Comparison of ENCODE assay signal across 1 cellular context in the genomic region with DNA sequence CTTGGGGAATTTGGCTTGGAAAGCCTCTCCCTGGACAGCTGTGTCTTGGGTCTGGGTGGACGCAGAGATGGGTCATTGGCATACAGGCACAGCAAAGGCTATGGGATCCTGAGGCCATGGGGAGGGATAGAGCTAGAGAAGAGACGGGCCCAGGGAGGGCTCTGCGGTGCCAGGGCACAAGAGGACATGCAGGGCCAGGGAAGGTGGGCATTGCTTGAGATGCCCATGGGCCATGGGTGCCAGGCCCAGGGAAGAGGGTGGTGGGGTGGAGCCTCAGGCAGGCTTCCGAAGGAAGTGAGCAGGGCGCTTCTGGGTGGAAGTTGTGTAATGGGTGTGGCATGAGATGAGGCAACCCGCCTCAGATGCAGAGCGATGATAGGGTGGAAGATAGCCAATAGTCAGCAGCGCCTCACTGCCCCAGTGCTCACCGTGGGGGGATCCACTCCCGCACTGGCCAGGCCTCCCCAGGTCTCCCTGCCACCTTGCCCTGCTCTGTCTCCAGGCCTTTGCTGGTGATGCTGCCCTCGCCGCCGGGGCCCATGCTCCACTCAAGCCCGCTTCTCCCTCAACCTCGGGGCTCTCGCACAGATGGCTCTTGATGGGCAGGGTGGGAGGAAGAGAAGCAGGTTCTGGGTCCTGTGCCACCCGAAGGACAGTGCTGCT.
A peak's percentile ranks its signal among the peaks of the same experiment; 100 is the strongest.
TF ChIP-seq lines count a peak whose summit lies in the region.

No MANE protein-coding gene starts in this region.

TF ChIP-seq in K562, 482 proteins besides CTCF, POLR2A, EP300 and RAD21 (continued from another document and continues in another):
- no peak for TF ChIP-seq GABPB2 (CRISPR knock-in tag; conservative IDR thresholded peaks at IDR 0.05)
- peak; percentile 82 for TF ChIP-seq POLR2G (IDR thresholded peaks at IDR 0.05; ENCODE audit: low read depth, low read length)
- TF ChIP-seq, protein P1, sequence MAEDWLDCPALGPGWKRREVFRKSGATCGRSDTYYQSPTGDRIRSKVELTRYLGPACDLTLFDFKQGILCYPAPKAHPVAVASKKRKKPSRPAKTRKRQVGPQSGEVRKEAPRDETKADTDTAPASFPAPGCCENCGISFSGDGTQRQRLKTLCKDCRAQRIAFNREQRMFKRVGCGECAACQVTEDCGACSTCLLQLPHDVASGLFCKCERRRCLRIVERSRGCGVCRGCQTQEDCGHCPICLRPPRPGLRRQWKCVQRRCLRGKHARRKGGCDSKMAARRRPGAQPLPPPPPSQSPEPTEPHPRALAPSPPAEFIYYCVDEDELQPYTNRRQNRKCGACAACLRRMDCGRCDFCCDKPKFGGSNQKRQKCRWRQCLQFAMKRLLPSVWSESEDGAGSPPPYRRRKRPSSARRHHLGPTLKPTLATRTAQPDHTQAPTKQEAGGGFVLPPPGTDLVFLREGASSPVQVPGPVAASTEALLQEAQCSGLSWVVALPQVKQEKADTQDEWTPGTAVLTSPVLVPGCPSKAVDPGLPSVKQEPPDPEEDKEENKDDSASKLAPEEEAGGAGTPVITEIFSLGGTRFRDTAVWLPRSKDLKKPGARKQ (CRISPR knock-in tag; IDR thresholded peaks at IDR 0.05), result no peak
- no peak for TF ChIP-seq ADNP (tag; IDR thresholded peaks at IDR 0.05)
- TF ChIP-seq LARP7 (IDR thresholded peaks at IDR 0.05), result no peak
- no peak for TF ChIP-seq KHSRP (IDR thresholded peaks at IDR 0.05)
- peak; percentile 60; the same call in 1 of the 2 replicates for TF ChIP-seq MECOM (CRISPR knock-in tag; IDR thresholded peaks at IDR 0.05)
- TF ChIP-seq, protein P2, sequence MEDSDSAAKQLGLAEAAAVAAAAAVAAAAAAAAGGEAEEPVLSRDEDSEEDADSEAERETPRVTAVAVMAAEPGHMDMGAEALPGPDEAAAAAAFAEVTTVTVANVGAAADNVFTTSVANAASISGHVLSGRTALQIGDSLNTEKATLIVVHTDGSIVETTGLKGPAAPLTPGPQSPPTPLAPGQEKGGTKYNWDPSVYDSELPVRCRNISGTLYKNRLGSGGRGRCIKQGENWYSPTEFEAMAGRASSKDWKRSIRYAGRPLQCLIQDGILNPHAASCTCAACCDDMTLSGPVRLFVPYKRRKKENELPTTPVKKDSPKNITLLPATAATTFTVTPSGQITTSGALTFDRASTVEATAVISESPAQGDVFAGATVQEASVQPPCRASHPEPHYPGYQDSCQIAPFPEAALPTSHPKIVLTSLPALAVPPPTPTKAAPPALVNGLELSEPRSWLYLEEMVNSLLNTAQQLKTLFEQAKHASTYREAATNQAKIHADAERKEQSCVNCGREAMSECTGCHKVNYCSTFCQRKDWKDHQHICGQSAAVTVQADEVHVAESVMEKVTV (CRISPR knock-in tag; IDR thresholded peaks at IDR 0.05), result no peak
- TF ChIP-seq NCOR1 (IDR thresholded peaks at IDR 0.05), result no peak
- TF ChIP-seq, protein P3, sequence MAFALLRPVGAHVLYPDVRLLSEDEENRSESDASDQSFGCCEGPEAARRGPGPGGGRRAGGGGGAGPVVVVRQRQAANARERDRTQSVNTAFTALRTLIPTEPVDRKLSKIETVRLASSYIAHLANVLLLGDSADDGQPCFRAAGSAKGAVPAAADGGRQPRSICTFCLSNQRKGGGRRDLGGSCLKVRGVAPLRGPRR (CRISPR knock-in tag; IDR thresholded peaks at IDR 0.05), result no peak
- no peak for TF ChIP-seq ILK (tag; IDR thresholded peaks at IDR 0.05; ENCODE audit: borderline replicate concordance, low read depth)
- no peak for TF ChIP-seq E2F3 (CRISPR knock-in tag; IDR thresholded peaks at IDR 0.05)
- TF ChIP-seq ZNF707 (CRISPR knock-in tag; conservative IDR thresholded peaks at IDR 0.05), result no peak
- TF ChIP-seq CCNT2 (IDR thresholded peaks at IDR 0.05; ENCODE audit: borderline replicate concordance, extremely low read depth, insufficient read length, low read depth, low read length), result peak; percentile 51
- no peak for TF ChIP-seq CBX5 (IDR thresholded peaks at IDR 0.05; ENCODE audit: borderline replicate concordance, low read depth)
- TF ChIP-seq MEF2A (IDR thresholded peaks at IDR 0.05; ENCODE audit: control insufficient read depth, low read depth, low read length), result no peak
- peak; percentile 73 for TF ChIP-seq KLF1 (tag; IDR thresholded peaks at IDR 0.05)
- TF ChIP-seq, protein P4, sequence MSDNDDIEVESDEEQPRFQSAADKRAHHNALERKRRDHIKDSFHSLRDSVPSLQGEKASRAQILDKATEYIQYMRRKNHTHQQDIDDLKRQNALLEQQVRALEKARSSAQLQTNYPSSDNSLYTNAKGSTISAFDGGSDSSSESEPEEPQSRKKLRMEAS (CRISPR knock-in tag; IDR thresholded peaks at IDR 0.05), result no peak
- TF ChIP-seq ZFX (CRISPR knock-in tag; IDR thresholded peaks at IDR 0.05), result no peak
- TF ChIP-seq RCOR1 (IDR thresholded peaks at IDR 0.05; ENCODE audit: borderline replicate concordance in 1 of 2, low read depth in 2 of 2, low read length in 2 of 2), result peak in 1 of 2 experiments; percentile 30; a peak in 1 of 4 replicates
- no peak for TF ChIP-seq HMG20B (CRISPR knock-in tag; IDR thresholded peaks at IDR 0.05)
- peak; percentile 48; the same call in 1 of the 2 replicates for TF ChIP-seq HSF4 (CRISPR knock-in tag; IDR thresholded peaks at IDR 0.05; ENCODE audit: borderline replicate concordance)
- TF ChIP-seq, protein P5, sequence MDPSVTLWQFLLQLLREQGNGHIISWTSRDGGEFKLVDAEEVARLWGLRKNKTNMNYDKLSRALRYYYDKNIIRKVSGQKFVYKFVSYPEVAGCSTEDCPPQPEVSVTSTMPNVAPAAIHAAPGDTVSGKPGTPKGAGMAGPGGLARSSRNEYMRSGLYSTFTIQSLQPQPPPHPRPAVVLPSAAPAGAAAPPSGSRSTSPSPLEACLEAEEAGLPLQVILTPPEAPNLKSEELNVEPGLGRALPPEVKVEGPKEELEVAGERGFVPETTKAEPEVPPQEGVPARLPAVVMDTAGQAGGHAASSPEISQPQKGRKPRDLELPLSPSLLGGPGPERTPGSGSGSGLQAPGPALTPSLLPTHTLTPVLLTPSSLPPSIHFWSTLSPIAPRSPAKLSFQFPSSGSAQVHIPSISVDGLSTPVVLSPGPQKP (CRISPR knock-in tag; IDR thresholded peaks at IDR 0.05), result no peak
- TF ChIP-seq, protein P6, sequence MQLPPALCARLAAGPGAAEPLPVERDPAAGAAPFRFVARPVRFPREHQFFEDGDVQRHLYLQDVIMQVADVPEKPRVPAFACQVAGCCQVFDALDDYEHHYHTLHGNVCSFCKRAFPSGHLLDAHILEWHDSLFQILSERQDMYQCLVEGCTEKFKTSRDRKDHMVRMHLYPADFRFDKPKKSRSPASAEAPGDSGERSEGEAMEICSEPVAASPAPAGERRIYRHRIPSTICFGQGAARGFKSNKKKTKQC (CRISPR knock-in tag; IDR thresholded peaks at IDR 0.05), result no peak
- no peak for TF ChIP-seq FOXM1 (IDR thresholded peaks at IDR 0.05; ENCODE audit: low read depth)
- no peak for TF ChIP-seq FOXM1 (CRISPR knock-in tag; IDR thresholded peaks at IDR 0.05; ENCODE audit: low read depth)
- peak; percentile 46; the same call in 1 of the 2 replicates for TF ChIP-seq JUN (IDR thresholded peaks at IDR 0.05; ENCODE audit: borderline replicate concordance, low read depth, low read length)
- no peak for TF ChIP-seq JUN (CRISPR knock-in tag; IDR thresholded peaks at IDR 0.05; ENCODE audit: borderline replicate concordance)
- TF ChIP-seq, protein P7, sequence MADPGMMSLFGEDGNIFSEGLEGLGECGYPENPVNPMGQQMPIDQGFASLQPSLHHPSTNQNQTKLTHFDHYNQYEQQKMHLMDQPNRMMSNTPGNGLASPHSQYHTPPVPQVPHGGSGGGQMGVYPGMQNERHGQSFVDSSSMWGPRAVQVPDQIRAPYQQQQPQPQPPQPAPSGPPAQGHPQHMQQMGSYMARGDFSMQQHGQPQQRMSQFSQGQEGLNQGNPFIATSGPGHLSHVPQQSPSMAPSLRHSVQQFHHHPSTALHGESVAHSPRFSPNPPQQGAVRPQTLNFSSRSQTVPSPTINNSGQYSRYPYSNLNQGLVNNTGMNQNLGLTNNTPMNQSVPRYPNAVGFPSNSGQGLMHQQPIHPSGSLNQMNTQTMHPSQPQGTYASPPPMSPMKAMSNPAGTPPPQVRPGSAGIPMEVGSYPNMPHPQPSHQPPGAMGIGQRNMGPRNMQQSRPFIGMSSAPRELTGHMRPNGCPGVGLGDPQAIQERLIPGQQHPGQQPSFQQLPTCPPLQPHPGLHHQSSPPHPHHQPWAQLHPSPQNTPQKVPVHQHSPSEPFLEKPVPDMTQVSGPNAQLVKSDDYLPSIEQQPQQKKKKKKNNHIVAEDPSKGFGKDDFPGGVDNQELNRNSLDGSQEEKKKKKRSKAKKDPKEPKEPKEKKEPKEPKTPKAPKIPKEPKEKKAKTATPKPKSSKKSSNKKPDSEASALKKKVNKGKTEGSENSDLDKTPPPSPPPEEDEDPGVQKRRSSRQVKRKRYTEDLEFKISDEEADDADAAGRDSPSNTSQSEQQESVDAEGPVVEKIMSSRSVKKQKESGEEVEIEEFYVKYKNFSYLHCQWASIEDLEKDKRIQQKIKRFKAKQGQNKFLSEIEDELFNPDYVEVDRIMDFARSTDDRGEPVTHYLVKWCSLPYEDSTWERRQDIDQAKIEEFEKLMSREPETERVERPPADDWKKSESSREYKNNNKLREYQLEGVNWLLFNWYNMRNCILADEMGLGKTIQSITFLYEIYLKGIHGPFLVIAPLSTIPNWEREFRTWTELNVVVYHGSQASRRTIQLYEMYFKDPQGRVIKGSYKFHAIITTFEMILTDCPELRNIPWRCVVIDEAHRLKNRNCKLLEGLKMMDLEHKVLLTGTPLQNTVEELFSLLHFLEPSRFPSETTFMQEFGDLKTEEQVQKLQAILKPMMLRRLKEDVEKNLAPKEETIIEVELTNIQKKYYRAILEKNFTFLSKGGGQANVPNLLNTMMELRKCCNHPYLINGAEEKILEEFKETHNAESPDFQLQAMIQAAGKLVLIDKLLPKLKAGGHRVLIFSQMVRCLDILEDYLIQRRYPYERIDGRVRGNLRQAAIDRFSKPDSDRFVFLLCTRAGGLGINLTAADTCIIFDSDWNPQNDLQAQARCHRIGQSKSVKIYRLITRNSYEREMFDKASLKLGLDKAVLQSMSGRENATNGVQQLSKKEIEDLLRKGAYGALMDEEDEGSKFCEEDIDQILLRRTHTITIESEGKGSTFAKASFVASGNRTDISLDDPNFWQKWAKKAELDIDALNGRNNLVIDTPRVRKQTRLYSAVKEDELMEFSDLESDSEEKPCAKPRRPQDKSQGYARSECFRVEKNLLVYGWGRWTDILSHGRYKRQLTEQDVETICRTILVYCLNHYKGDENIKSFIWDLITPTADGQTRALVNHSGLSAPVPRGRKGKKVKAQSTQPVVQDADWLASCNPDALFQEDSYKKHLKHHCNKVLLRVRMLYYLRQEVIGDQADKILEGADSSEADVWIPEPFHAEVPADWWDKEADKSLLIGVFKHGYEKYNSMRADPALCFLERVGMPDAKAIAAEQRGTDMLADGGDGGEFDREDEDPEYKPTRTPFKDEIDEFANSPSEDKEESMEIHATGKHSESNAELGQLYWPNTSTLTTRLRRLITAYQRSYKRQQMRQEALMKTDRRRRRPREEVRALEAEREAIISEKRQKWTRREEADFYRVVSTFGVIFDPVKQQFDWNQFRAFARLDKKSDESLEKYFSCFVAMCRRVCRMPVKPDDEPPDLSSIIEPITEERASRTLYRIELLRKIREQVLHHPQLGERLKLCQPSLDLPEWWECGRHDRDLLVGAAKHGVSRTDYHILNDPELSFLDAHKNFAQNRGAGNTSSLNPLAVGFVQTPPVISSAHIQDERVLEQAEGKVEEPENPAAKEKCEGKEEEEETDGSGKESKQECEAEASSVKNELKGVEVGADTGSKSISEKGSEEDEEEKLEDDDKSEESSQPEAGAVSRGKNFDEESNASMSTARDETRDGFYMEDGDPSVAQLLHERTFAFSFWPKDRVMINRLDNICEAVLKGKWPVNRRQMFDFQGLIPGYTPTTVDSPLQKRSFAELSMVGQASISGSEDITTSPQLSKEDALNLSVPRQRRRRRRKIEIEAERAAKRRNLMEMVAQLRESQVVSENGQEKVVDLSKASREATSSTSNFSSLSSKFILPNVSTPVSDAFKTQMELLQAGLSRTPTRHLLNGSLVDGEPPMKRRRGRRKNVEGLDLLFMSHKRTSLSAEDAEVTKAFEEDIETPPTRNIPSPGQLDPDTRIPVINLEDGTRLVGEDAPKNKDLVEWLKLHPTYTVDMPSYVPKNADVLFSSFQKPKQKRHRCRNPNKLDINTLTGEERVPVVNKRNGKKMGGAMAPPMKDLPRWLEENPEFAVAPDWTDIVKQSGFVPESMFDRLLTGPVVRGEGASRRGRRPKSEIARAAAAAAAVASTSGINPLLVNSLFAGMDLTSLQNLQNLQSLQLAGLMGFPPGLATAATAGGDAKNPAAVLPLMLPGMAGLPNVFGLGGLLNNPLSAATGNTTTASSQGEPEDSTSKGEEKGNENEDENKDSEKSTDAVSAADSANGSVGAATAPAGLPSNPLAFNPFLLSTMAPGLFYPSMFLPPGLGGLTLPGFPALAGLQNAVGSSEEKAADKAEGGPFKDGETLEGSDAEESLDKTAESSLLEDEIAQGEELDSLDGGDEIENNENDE (IDR thresholded peaks at IDR 0.05; ENCODE audit: low read depth, low read length), result no peak
- no peak for TF ChIP-seq ZNF785 (CRISPR knock-in tag; IDR thresholded peaks at IDR 0.05)
- no peak for TF ChIP-seq RBM39 (optimal IDR thresholded peaks at IDR 0.05; ENCODE audit: low read depth, low read length)
- TF ChIP-seq, protein P8, sequence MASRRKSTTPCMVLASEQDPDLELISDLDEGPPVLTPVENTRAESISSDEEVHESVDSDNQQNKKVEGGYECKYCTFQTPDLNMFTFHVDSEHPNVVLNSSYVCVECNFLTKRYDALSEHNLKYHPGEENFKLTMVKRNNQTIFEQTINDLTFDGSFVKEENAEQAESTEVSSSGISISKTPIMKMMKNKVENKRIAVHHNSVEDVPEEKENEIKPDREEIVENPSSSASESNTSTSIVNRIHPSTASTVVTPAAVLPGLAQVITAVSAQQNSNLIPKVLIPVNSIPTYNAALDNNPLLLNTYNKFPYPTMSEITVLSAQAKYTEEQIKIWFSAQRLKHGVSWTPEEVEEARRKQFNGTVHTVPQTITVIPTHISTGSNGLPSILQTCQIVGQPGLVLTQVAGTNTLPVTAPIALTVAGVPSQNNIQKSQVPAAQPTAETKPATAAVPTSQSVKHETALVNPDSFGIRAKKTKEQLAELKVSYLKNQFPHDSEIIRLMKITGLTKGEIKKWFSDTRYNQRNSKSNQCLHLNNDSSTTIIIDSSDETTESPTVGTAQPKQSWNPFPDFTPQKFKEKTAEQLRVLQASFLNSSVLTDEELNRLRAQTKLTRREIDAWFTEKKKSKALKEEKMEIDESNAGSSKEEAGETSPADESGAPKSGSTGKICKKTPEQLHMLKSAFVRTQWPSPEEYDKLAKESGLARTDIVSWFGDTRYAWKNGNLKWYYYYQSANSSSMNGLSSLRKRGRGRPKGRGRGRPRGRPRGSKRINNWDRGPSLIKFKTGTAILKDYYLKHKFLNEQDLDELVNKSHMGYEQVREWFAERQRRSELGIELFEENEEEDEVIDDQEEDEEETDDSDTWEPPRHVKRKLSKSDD (conservative IDR thresholded peaks at IDR 0.05; ENCODE audit: low read length), result no peak
- TF ChIP-seq ZNF79 (CRISPR knock-in tag; IDR thresholded peaks at IDR 0.05; ENCODE audit: low read depth), result 0 out of 2 replicates have a peak, but pooled peaks have one; percentile 7
- TF ChIP-seq SLC30A9 (CRISPR knock-in tag; IDR thresholded peaks at IDR 0.05), result no peak
- no peak for TF ChIP-seq NCOA6 (IDR thresholded peaks at IDR 0.05)
- no peak for TF ChIP-seq SMARCA4 (IDR thresholded peaks at IDR 0.05)
- TF ChIP-seq NCOA4 (IDR thresholded peaks at IDR 0.05; ENCODE audit: partially characterized antibody), result no peak
- TF ChIP-seq, protein P9, sequence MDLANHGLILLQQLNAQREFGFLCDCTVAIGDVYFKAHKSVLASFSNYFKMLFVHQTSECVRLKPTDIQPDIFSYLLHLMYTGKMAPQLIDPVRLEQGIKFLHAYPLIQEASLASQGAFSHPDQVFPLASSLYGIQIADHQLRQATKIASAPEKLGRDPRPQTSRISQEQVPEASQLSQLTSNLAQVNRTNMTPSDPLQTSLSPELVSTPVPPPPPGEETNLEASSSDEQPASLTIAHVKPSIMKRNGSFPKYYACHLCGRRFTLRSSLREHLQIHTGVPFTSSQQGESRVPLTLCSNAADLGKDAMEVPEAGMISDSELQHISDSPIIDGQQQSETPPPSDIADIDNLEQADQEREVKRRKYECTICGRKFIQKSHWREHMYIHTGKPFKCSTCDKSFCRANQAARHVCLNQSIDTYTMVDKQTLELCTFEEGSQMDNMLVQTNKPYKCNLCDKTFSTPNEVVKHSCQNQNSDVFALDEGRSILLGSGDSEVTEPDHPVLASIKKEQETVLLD (IDR thresholded peaks at IDR 0.05), result no peak
